ENCODE assay signal across 27 cellular contexts in genomic region chr1:40803902-40804301, GRCh38. TPM values are rescaled to one million over a fixed set of nuclear protein-coding genes. Genes with fewer than 3 reads are reported as not detected.
DNase-seq lines count a peak whose midpoint lies in the region; ATAC-seq and TF ChIP-seq lines count a peak whose summit lies in the region.
"Had no signal": no experiment of that assay in that cellular context is flagged by ENCODE, and none has a peak within 500 bp of the region (broad histone marks: within the 10 kb centered on the region; RNA-seq: fewer than 3 reads in every experiment).

No MANE protein-coding gene starts in this region.

- H3K9ac ChIP-seq in BLaER1 (no peak overlapping the region), Karpas-422 (ENCODE audit: low read length) (peak overlapping the region; percentile 81), neuronal stem cell (ENCODE audit: low read depth, low read length, poor library complexity) (no peak overlapping the region), MM.1S (ENCODE audit: low read length) (no peak overlapping the region)

- peak overlapping the region; percentile 14 for H2BK5ac ChIP-seq in neuronal stem cell (ENCODE audit: low read length)

- H2BK12ac ChIP-seq in neuronal stem cell (ENCODE audit: low read length) = no peak overlapping the region

- H3K14ac ChIP-seq in neuronal stem cell (ENCODE audit: low read length) = no peak overlapping the region

- H3K27ac ChIP-seq in BLaER1 (no peak overlapping the region), Karpas-422 (ENCODE audit: low read length) (peak overlapping the region; percentile 100), neuronal stem cell (replicated peaks; ENCODE audit: low read length) (no peak overlapping the region), MM.1S (ENCODE audit: low read length) (no peak overlapping the region)
- H3K27ac ChIP-seq: C4-2B, neutrophil had no signal

- no peaks in the 10 kb centered on the region for H3K27me3 ChIP-seq in BLaER1
- H3K27me3 ChIP-seq in Karpas-422 (ENCODE audit: low read length) = no peaks in the 10 kb centered on the region
- H3K27me3 ChIP-seq in neuronal stem cell (ENCODE audit: control insufficient read depth in 3 of 3, insufficient read depth in 3 of 3, low read depth in 1 of 3, low read length in 3 of 3) = peaks cover 0 to 42% (median 0%) of the 10 kb centered on the region in 3 experiments
- no peaks in the 10 kb centered on the region for H3K27me3 ChIP-seq in MM.1S (replicated peaks; ENCODE audit: insufficient read depth, low read length)
- H3K27me3 ChIP-seq: tibial nerve had no signal

- peaks cover 16% of the 10 kb centered on the region for H4K20me1 ChIP-seq in BLaER1
- H4K20me1 ChIP-seq in Karpas-422 (ENCODE audit: insufficient read depth, low read depth, low read length) = no peaks in the 10 kb centered on the region
- no peaks in the 10 kb centered on the region for H4K20me1 ChIP-seq in MM.1S (ENCODE audit: insufficient read depth, low read length)

- no peak overlapping the region for H3K4me3 ChIP-seq in BLaER1
- peak overlapping the region; percentile 54 for H3K4me3 ChIP-seq in Karpas-422 (ENCODE audit: low read length)
- no peak overlapping the region for H3K4me3 ChIP-seq in neuronal stem cell (ENCODE audit: low read length in 2 of 2)
- H3K4me3 ChIP-seq in MM.1S (ENCODE audit: low read length) = no peak overlapping the region
- H3K4me3 ChIP-seq: psoas muscle, tibial nerve had no signal

- no peak overlapping the region for H2BK120ac ChIP-seq in neuronal stem cell (ENCODE audit: low read depth, low read length)

- no peak for ATAC-seq in HG03159 (IDR thresholded peaks at IDR 0.05; ENCODE audit: unreplicated experiment)
- ATAC-seq: activated CD4-positive, alpha-beta T cell treated with anti-CD3 and anti-CD28 coated beads for 36 hours; esophagus mucosa; psoas muscle had no signal

- peaks cover 7% of the 10 kb centered on the region for H3K9me3 Mint-ChIP-seq in dendritic cell treated with granulocyte-macrophage colony-stimulating factor and Interleukin-4, amounts not matched to agents 40 ng/mL and 50 ng/mL, for 4 days
- H3K9me3 Mint-ChIP-seq: endodermal cell; stimulated activated naive CD8-positive, alpha-beta T cell treated with anti-CD3 and anti-CD28 coated beads, Interleukin-15, Interleukin-2, amounts not matched to agents 100 ng/mL and 50 ng/mL, for 24 hours had no signal

- H3K9me3 ChIP-seq in BLaER1 (no peaks in the 10 kb centered on the region), Karpas-422 (ENCODE audit: low read length) (no peaks in the 10 kb centered on the region), neuronal stem cell (replicated peaks in 1 of 2; ENCODE audit: control insufficient read depth in 2 of 2, insufficient read depth in 1 of 2, low read depth in 1 of 2, low read length in 2 of 2) (no peaks in the 10 kb centered on the region), MM.1S (replicated peaks; ENCODE audit: insufficient read depth, low read length) (no peaks in the 10 kb centered on the region)
- H3K9me3 ChIP-seq: neutrophil, psoas muscle, tibial nerve had no signal

- H3K79me1 ChIP-seq in neuronal stem cell (ENCODE audit: low read depth, low read length) = no peaks in the 10 kb centered on the region

- no peak overlapping the region for H3K4ac ChIP-seq in neuronal stem cell (ENCODE audit: low read length)

- H2BK15ac ChIP-seq in neuronal stem cell (ENCODE audit: low read length) = no peak overlapping the region

- H3K4me3 Mint-ChIP-seq in dendritic cell treated with granulocyte-macrophage colony-stimulating factor and Interleukin-4, amounts not matched to agents 40 ng/mL and 50 ng/mL, for 4 days = no peak overlapping the region
- H3K4me3 Mint-ChIP-seq: activated CD4-positive, alpha-beta T cell treated with anti-CD3 and anti-CD28 coated beads for 36 hours; endodermal cell; stimulated activated naive CD8-positive, alpha-beta T cell treated with anti-CD3 and anti-CD28 coated beads, Interleukin-15, Interleukin-2, amounts not matched to agents 100 ng/mL and 50 ng/mL, for 24 hours had no signal

- H3K27me3 Mint-ChIP-seq in dendritic cell treated with granulocyte-macrophage colony-stimulating factor and Interleukin-4, amounts not matched to agents 40 ng/mL and 50 ng/mL, for 4 days = peaks cover 39% of the 10 kb centered on the region
- H3K27me3 Mint-ChIP-seq: activated CD4-positive, alpha-beta T cell treated with anti-CD3 and anti-CD28 coated beads for 36 hours; stimulated activated naive CD8-positive, alpha-beta T cell treated with anti-CD3 and anti-CD28 coated beads, Interleukin-15, Interleukin-2, amounts not matched to agents 100 ng/mL and 50 ng/mL, for 24 hours had no signal

- no peak overlapping the region for H3K23ac ChIP-seq in neuronal stem cell (ENCODE audit: low read depth, low read length, poor library complexity)

- H4K8ac ChIP-seq in neuronal stem cell (ENCODE audit: low read depth, low read length) = no peak overlapping the region

- H3K79me2 ChIP-seq in Karpas-422 (ENCODE audit: low read length) (peaks cover 6% of the 10 kb centered on the region; the same call in 1 of the 2 replicates), MM.1S (ENCODE audit: low read length) (no peaks in the 10 kb centered on the region)

- no peaks in the 10 kb centered on the region for H3K36me3 Mint-ChIP-seq in dendritic cell treated with granulocyte-macrophage colony-stimulating factor and Interleukin-4, amounts not matched to agents 40 ng/mL and 50 ng/mL, for 4 days (ENCODE audit: low read depth)

- H2AFZ ChIP-seq in Karpas-422 (ENCODE audit: low read length) (no peak overlapping the region), neuronal stem cell (ENCODE audit: low read length) (no peak overlapping the region), MM.1S (ENCODE audit: low read length) (no peak overlapping the region)

- peaks cover 17% of the 10 kb centered on the region; the same call in 1 of the 2 replicates for H3F3A ChIP-seq in MM.1S (ENCODE audit: insufficient read depth, low read length)

- no peak for TF ChIP-seq CTCF in MM.1S (IDR thresholded peaks at IDR 0.05; ENCODE audit: low read length)

- intact Hi-C loops in dendritic cell treated with granulocyte-macrophage colony-stimulating factor and Interleukin-4, amounts not matched to agents 40 ng/mL and 50 ng/mL, for 4 days (cut with micrococcal nuclease) = loop anchor here (5.0 kb wide), 1 partner anchor 58 kb away; the partner anchor contains the start of gene CITED4

- no peak overlapping the region for H3K18ac ChIP-seq in neuronal stem cell (ENCODE audit: low read length)

- DNase-seq in Karpas-422 = no peak
- DNase-seq in neuronal stem cell (ENCODE audit: low spot score) = no peak
- no peak for DNase-seq in NCI-H2227 treated with DMSO at 0.1 percent for 48 hours (lab: John Stamatoyannopoulos, UW)
- no peak for DNase-seq in pons (ENCODE audit: low spot score)
- DNase-seq in MM.1S = no peak
- DNase-seq: ACHN; activated CD4-positive, alpha-beta T cell treated with anti-CD3 and anti-CD28 coated beads for 36 hours; activated gamma-delta T cell treated with Interleukin-2 at 50 U/mL for 16 hours; activated T-cell treated with anti-CD3 and anti-CD28 coated beads for 4 hours; central memory CD4-positive, alpha-beta T cell; endodermal cell; foreskin melanocyte; NCI-H1092; NCI-H187 treated with DMSO at 0.1 percent for 48 hours; NCI-H2171 treated with DMSO at 0.1 percent for 48 hours; NCI-H524 treated with DMSO at 0.1 percent for 48 hours; psoas muscle; T-helper 1 cell had no signal

- H2AK5ac ChIP-seq in neuronal stem cell (ENCODE audit: low read depth, low read length) = no peak overlapping the region

- H3K4me2 ChIP-seq in BLaER1 (peak overlapping the region; percentile 91), Karpas-422 (ENCODE audit: low read depth, low read length, poor library complexity, severe bottlenecking) (peak overlapping the region; percentile 70), neuronal stem cell (ENCODE audit: insufficient read depth, low read length, poor library complexity, severe bottlenecking) (no peak overlapping the region), MM.1S (ENCODE audit: low read depth, low read length) (no peak overlapping the region)

- peaks cover 53% of the 10 kb centered on the region for H3K4me1 ChIP-seq in BLaER1
- peaks cover 98% of the 10 kb centered on the region for H3K4me1 ChIP-seq in Karpas-422 (ENCODE audit: low read length)
- peaks cover 21 to 42% of the 10 kb centered on the region in 2 donors for H3K4me1 ChIP-seq in neuronal stem cell (ENCODE audit: control insufficient read depth in 2 of 2, insufficient read depth in 1 of 2, low read depth in 1 of 2, low read length in 2 of 2)
- peaks cover 13% of the 10 kb centered on the region for H3K4me1 ChIP-seq in MM.1S (ENCODE audit: low read length)

- H3K27ac Mint-ChIP-seq in dendritic cell treated with granulocyte-macrophage colony-stimulating factor and Interleukin-4, amounts not matched to agents 40 ng/mL and 50 ng/mL, for 4 days = peak overlapping the region; percentile 58
- H3K27ac Mint-ChIP-seq: activated CD4-positive, alpha-beta T cell treated with anti-CD3 and anti-CD28 coated beads for 36 hours; endodermal cell; stimulated activated naive CD8-positive, alpha-beta T cell treated with anti-CD3 and anti-CD28 coated beads, Interleukin-15, Interleukin-2, amounts not matched to agents 100 ng/mL and 50 ng/mL, for 24 hours had no signal

- H3K36me3 ChIP-seq in BLaER1 = no peaks in the 10 kb centered on the region
- H3K36me3 ChIP-seq in Karpas-422 (ENCODE audit: insufficient read depth, low read length) = no peaks in the 10 kb centered on the region
- H3K36me3 ChIP-seq in neuronal stem cell (replicated peaks in 1 of 2; ENCODE audit: control insufficient read depth in 2 of 2, insufficient read depth in 2 of 2, low read length in 2 of 2) = no peaks in the 10 kb centered on the region
- H3K36me3 ChIP-seq in MM.1S (replicated peaks; ENCODE audit: insufficient read depth, low read length) = no peaks in the 10 kb centered on the region
- H3K36me3 ChIP-seq: neutrophil, tibial nerve had no signal

- no peak overlapping the region for H4K91ac ChIP-seq in neuronal stem cell (ENCODE audit: low read depth, low read length, poor library complexity)

- peaks cover 42% of the 10 kb centered on the region for H3K4me1 Mint-ChIP-seq in dendritic cell treated with granulocyte-macrophage colony-stimulating factor and Interleukin-4, amounts not matched to agents 40 ng/mL and 50 ng/mL, for 4 days (ENCODE audit: low read depth)

- H3K9me2 ChIP-seq in Karpas-422 (replicated peaks; ENCODE audit: insufficient read depth, low read length) (no peaks in the 10 kb centered on the region), MM.1S (replicated peaks; ENCODE audit: insufficient read depth, low read length) (no peaks in the 10 kb centered on the region)

- no CpG with 5 or more reads among the region's 2 CpGs for WGBS in neuronal stem cell (ENCODE audit: extremely low coverage in 2 of 2, insufficient read length in 2 of 2, insufficient replicate concordance in 1 of 2), 2 donors

RNA-seq across cellular contexts. Expression of gene KCNQ4, which starts 20.3 kb away (rescaled TPM):
- 2.3 and 3.2 TPM in 2 replicates for total RNA-seq in Karpas-422 (2014; rRNA removed; shearing (Covaris generic); ENCODE audit: low replicate concordance)
- 3.1 TPM for polyA plus RNA-seq in neuronal stem cell (2013, experiment 1 of 2)
- polyA plus RNA-seq in neuronal stem cell (2013, experiment 2 of 2) = 3.2 TPM
- total RNA-seq: lung microvascular endothelial cell had no signal

RNA-seq across cellular contexts. Expression of gene CITED4, which starts 58.3 kb away (rescaled TPM):
- total RNA-seq in Karpas-422 (2014; rRNA removed; shearing (Covaris generic); ENCODE audit: low replicate concordance) = not detected in 2 replicates
- 17.7 TPM for polyA plus RNA-seq in neuronal stem cell (2013, experiment 1 of 2)
- 17.8 TPM for polyA plus RNA-seq in neuronal stem cell (2013, experiment 2 of 2)

Comparison
In these comparisons a context has a peak if more than half of its experiments do, and no peak if none do; other contexts are left out.
1. H3K4me2 ChIP-seq: peak in BLaER1 (single experiment) and Karpas-422 (single experiment); none in neuronal stem cell (single experiment) and MM.1S (single experiment).